17 cellular contexts compared by ENCODE assay signal in the genomic region with DNA sequence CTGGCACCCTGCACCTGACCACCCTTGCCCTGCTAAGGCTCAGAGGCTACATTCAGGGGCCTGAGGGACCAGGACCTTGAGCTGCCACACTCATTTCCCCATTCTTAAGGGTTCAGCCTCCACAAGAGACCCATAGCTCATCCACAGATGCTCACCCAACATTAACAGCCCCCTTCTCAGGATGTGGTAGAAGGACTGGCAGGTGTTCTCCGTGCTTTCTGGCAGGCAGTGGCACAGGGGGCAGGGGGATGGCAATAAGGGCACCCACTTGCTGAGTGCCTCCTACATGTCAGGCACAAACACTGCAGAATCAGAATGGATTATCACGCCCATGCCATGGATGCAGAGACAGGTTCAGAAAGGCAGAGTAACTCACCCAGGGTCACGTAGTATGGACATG. TPM values are rescaled to one million over a fixed set of nuclear protein-coding genes. Genes with fewer than 3 reads are reported as not detected.
DNase-seq lines count a peak whose midpoint lies in the region; ATAC-seq and TF ChIP-seq lines count a peak whose summit lies in the region.
"Had no signal": no experiment of that assay in that cellular context is flagged by ENCODE, and none has a peak within 500 bp of the region (broad histone marks: within the 10 kb centered on the region; RNA-seq: fewer than 3 reads in every experiment).

No MANE protein-coding gene starts in this region.

- no peaks in the 10 kb centered on the region for H3K36me3 ChIP-seq in gastrocnemius medialis
- H3K36me3 ChIP-seq: breast epithelium, Peyer's patch had no signal

- H3K27me3 Mint-ChIP-seq in activated naive CD4-positive, alpha-beta T cell treated with anti-CD3 and anti-CD28 coated beads, Interleukin-2, amount 50 U/mL, for 24 hours, result no peaks in the 10 kb centered on the region
- H3K27me3 Mint-ChIP-seq in HFFc6 (ENCODE audit: insufficient read depth), result no peaks in the 10 kb centered on the region; the same call in 1 of the 2 replicates
- no peaks in the 10 kb centered on the region for H3K27me3 Mint-ChIP-seq in central memory CD8-positive, alpha-beta T cell
- H3K27me3 Mint-ChIP-seq: activated naive CD8-positive, alpha-beta T cell had no signal

- peaks cover 2% of the 10 kb centered on the region for H3K36me3 Mint-ChIP-seq in activated naive CD4-positive, alpha-beta T cell treated with anti-CD3 and anti-CD28 coated beads, Interleukin-2, amount 50 U/mL, for 24 hours
- H3K36me3 Mint-ChIP-seq in HFFc6 (ENCODE audit: low read depth), result peaks cover 13% of the 10 kb centered on the region
- peaks cover 15% of the 10 kb centered on the region for H3K36me3 Mint-ChIP-seq in central memory CD8-positive, alpha-beta T cell (ENCODE audit: insufficient read depth)

- H3K27ac Mint-ChIP-seq in activated naive CD4-positive, alpha-beta T cell treated with anti-CD3 and anti-CD28 coated beads, Interleukin-2, amount 50 U/mL, for 24 hours, result no peak overlapping the region
- H3K27ac Mint-ChIP-seq in HFFc6, result peak overlapping the region; percentile 98
- H3K27ac Mint-ChIP-seq in central memory CD8-positive, alpha-beta T cell (ENCODE audit: low read depth), result peak overlapping the region; percentile 72

- ATAC-seq in central memory CD8-positive, alpha-beta T cell (replicated peaks; ENCODE audit: extremely low read depth, poor library complexity, severe bottlenecking), result no peak
- ATAC-seq in gastrocnemius medialis (no peak), GM18517 (IDR thresholded peaks at IDR 0.05; ENCODE audit: unreplicated experiment) (no peak), GM21360 (IDR thresholded peaks at IDR 0.05; ENCODE audit: unreplicated experiment) (no peak)
- ATAC-seq: GM12878; stimulated activated naive CD8-positive, alpha-beta T cell treated with anti-CD3 and anti-CD28 coated beads, Interleukin-15, Interleukin-2, amounts not matched to agents 100 U/mL and 50 U/mL, for 24 hours had no signal

- intact Hi-C loops in gastrocnemius medialis (cut with DNase I; ENCODE audit: low total_unique reads), result no loop called here

- DNase-seq in activated naive CD4-positive, alpha-beta T cell treated with anti-CD3 and anti-CD28 coated beads, Interleukin-2, amount 50 U/mL, for 16 hours, result no peak
- no peak for DNase-seq in HFFc6
- no peak for DNase-seq in central memory CD8-positive, alpha-beta T cell (ENCODE audit: low spot score in 2 of 2)
- DNase-seq in gastrocnemius medialis, result no peak
- no peak for DNase-seq in COLO668 (lab: John Stamatoyannopoulos, UW; ENCODE audit: unreplicated experiment)
- DNase-seq: Calu3; GDM1; NCI-H1436 treated with DMSO at 0.1 percent for 48 hours; Peyer's patch; stimulated activated CD4-positive, alpha-beta T cell treated with anti-CD3 and anti-CD28 coated beads, Interleukin-15, amount 100 ng/mL, for 24 hours; stimulated activated naive CD8-positive, alpha-beta T cell treated with anti-CD3 and anti-CD28 coated beads, Interleukin-15, Interleukin-2, amounts not matched to agents 100 U/mL and 50 U/mL, for 24 hours had no signal

- H3K4me3 ChIP-seq in gastrocnemius medialis, result peak overlapping the region in 1 of 4 donors; percentile 4
- H3K4me3 ChIP-seq: breast epithelium, GM12878, Peyer's patch had no signal

- peaks cover 57 to 95% of the 10 kb centered on the region in 2 donors for H3K4me1 ChIP-seq in gastrocnemius medialis

- peaks cover 96% of the 10 kb centered on the region for H3K4me1 Mint-ChIP-seq in activated naive CD4-positive, alpha-beta T cell treated with anti-CD3 and anti-CD28 coated beads, Interleukin-2, amount 50 U/mL, for 24 hours
- peaks cover 68% of the 10 kb centered on the region for H3K4me1 Mint-ChIP-seq in HFFc6 (ENCODE audit: low read depth)
- peaks cover 77% of the 10 kb centered on the region for H3K4me1 Mint-ChIP-seq in central memory CD8-positive, alpha-beta T cell

- peak overlapping the region; percentile 33 for H3K4me3 Mint-ChIP-seq in activated naive CD4-positive, alpha-beta T cell treated with anti-CD3 and anti-CD28 coated beads, Interleukin-2, amount 50 U/mL, for 24 hours
- H3K4me3 Mint-ChIP-seq in HFFc6, result no peak overlapping the region
- H3K4me3 Mint-ChIP-seq in central memory CD8-positive, alpha-beta T cell, result no peak overlapping the region
- H3K4me3 Mint-ChIP-seq: activated naive CD8-positive, alpha-beta T cell had no signal

- in situ Hi-C loops in gastrocnemius medialis (cut with MboI; ENCODE audit: low sequenced_read_pairs in 4 of 4), result loop anchor here in 1 of 4 donors (10.0 kb wide), 1 partner anchor 748 kb away; no protein-coding TSS in a partner anchor

- no peak for TF ChIP-seq POLR2A in gastrocnemius medialis (IDR thresholded peaks at IDR 0.05)

- no peaks in the 10 kb centered on the region for H3K27me3 ChIP-seq in gastrocnemius medialis
- H3K27me3 ChIP-seq: breast epithelium, Peyer's patch had no signal

- H3K9me3 Mint-ChIP-seq in activated naive CD4-positive, alpha-beta T cell treated with anti-CD3 and anti-CD28 coated beads, Interleukin-2, amount 50 U/mL, for 24 hours, result no peaks in the 10 kb centered on the region
- H3K9me3 Mint-ChIP-seq in HFFc6, result no peaks in the 10 kb centered on the region
- H3K9me3 Mint-ChIP-seq in central memory CD8-positive, alpha-beta T cell, result no peaks in the 10 kb centered on the region

- TF ChIP-seq CTCF in HFFc6 (IDR thresholded peaks at IDR 0.05) (no peak), gastrocnemius medialis (IDR thresholded peaks at IDR 0.05 in 4 of 5, conservative IDR thresholded peaks at IDR 0.05 in 1 of 5) (no peak)

- H3K9me3 ChIP-seq in gastrocnemius medialis, result no peaks in the 10 kb centered on the region
- H3K9me3 ChIP-seq: breast epithelium, Peyer's patch had no signal

- H3K27ac ChIP-seq in gastrocnemius medialis, result peak overlapping the region; percentile 96 to 98 (median 98)
- H3K27ac ChIP-seq: breast epithelium, Peyer's patch had no signal

RNA-seq across cellular contexts. Expression of a gene that starts 9.5 kb away (rescaled TPM):
- total RNA-seq in HFFc6 (2021; fragmentation: NEBNext Ultra II Directional; extraction: Animal tissue kit (Norgen Biotek cat#: 25700)), result 10 to 100 TPM; 60.5 to 65.5 (median 62.8) TPM
- 100 to 1,000 TPM; 235 to 466 (median 387) TPM for total RNA-seq in gastrocnemius medialis

RNA-seq across cellular contexts. Expression of a gene that starts 14.8 kb away (rescaled TPM):
- total RNA-seq in HFFc6 (2021; fragmentation: NEBNext Ultra II Directional; extraction: Animal tissue kit (Norgen Biotek cat#: 25700)), result 1 to 10 TPM in 2 of 6 experiments, under 1 TPM in 4; 0.84 to 1.4 (median 0.95) TPM
- 10 to 100 TPM in 2 of 4 donors, 1 to 10 TPM in 2; 3.3 to 50.5 (median 20.3) TPM for total RNA-seq in gastrocnemius medialis

RNA-seq across cellular contexts. Expression of a gene that starts 48.3 kb away (rescaled TPM):
- total RNA-seq in HFFc6 (2021; fragmentation: NEBNext Ultra II Directional; extraction: Animal tissue kit (Norgen Biotek cat#: 25700)), result under 1 TPM; 0.14 to 0.26 (median 0.22) TPM
- total RNA-seq in gastrocnemius medialis, result 1 to 10 TPM in 1 of 4 donors, under 1 TPM in 3; 0.61 to 3.1 (median 0.73) TPM

RNA-seq across cellular contexts. Expression of a gene that starts 57.1 kb away (rescaled TPM):
- total RNA-seq in HFFc6 (2021; fragmentation: NEBNext Ultra II Directional; extraction: Animal tissue kit (Norgen Biotek cat#: 25700)), result 10 to 100 TPM; 17.9 to 20.7 (median 19.2) TPM
- 1 to 10 TPM; 4.5 to 8.1 (median 7.5) TPM for total RNA-seq in gastrocnemius medialis

RNA-seq across cellular contexts. Expression of a gene that starts 58.9 kb away (rescaled TPM):
- 10 to 100 TPM; 12.9 to 15.5 (median 14.2) TPM for total RNA-seq in HFFc6 (2021; fragmentation: NEBNext Ultra II Directional; extraction: Animal tissue kit (Norgen Biotek cat#: 25700))
- 10 to 100 TPM; 12.6 to 27.4 (median 15.4) TPM for total RNA-seq in gastrocnemius medialis
